20 cellular contexts compared by ENCODE assay signal in the genomic region with DNA sequence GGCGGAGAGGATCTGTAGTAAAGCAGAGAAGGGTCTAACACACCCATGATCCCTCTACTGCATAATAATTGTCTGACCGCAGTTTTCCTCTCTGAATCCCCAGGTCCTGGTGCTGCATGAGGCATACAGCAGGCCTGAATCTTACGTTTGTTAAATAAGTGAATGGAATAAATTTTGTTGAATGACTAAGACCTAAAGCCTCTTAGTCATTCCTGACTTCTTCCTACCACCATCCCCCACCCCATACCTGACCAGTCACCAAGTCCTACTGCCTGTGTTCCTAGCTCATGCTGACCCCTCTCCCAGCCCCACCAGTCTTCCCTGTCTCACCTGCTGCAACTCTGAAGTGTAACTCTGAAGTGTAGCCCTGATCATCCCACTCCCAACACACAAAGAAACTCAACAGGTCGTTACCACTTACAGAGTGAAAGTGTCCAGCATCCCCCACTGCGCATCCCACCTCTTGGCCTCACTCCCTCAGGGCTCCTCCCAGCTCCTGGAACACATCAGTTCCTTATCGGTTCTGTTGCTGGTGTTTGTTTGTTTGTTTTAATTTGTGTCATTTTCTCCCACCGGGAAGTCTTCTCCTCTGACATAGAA. TPM values are rescaled to one million over a fixed set of nuclear protein-coding genes. Genes with fewer than 3 reads are reported as not detected.
DNase-seq lines count a peak whose midpoint lies in the region; ATAC-seq and TF ChIP-seq lines count a peak whose summit lies in the region.
"Had no signal": no experiment of that assay in that cellular context is flagged by ENCODE, and none has a peak within 500 bp of the region (broad histone marks: within the 10 kb centered on the region; RNA-seq: fewer than 3 reads in every experiment).

No MANE protein-coding gene starts in this region.

- H2AFZ ChIP-seq in neural progenitor cell (replicated peaks): no peak overlapping the region

- H3K9ac ChIP-seq in neural progenitor cell: no peak overlapping the region
- H3K9ac ChIP-seq: BLaER1 had no signal

- DNase-seq in ELR (ENCODE audit: low read depth): peak; percentile 13
- DNase-seq in HT1080 (ENCODE audit: low read depth): peak; percentile 33
- peak; percentile 89 for DNase-seq in esophagus muscularis mucosa (ENCODE audit: extremely low spot score)
- DNase-seq in neural progenitor cell (ENCODE audit: low spot score): no peak
- DNase-seq: CD4-positive, CD25-positive, alpha-beta regulatory T cell; IMR-90; KG1; MM.1S; NCI-H2029 treated with DMSO at 0.1 percent for 48 hours; NCI-H446 treated with DMSO at 0.1 percent for 48 hours; NCI-H526; OCI-M1 had no signal

- H3K36me3 ChIP-seq in esophagus muscularis mucosa: no peaks in the 10 kb centered on the region
- no peaks in the 10 kb centered on the region for H3K36me3 ChIP-seq in neural progenitor cell
- H3K36me3 ChIP-seq: BLaER1, SJCRH30 had no signal

- no peaks in the 10 kb centered on the region for H3F3A ChIP-seq in neural progenitor cell (ENCODE audit: low read depth)

- no peaks in the 10 kb centered on the region for H3K9me3 Mint-ChIP-seq in neural progenitor cell
- H3K9me3 Mint-ChIP-seq: CD4-positive, CD25-positive, alpha-beta regulatory T cell had no signal

- H3K27ac ChIP-seq in esophagus muscularis mucosa (replicated peaks in 1 of 4) (no peak overlapping the region), neural progenitor cell (no peak overlapping the region)
- H3K27ac ChIP-seq: BLaER1, SJCRH30 had no signal

- intact Hi-C loops in esophagus muscularis mucosa (cut with DNase I): no loop called here

- TF ChIP-seq POLR2A in esophagus muscularis mucosa (IDR thresholded peaks at IDR 0.05; ENCODE audit: low read depth): no peak

- WGBS in esophagus muscularis mucosa: 82% methylated on average over 7 of the region's 7 CpGs

- no peaks in the 10 kb centered on the region for H3K9me3 ChIP-seq in esophagus muscularis mucosa
- H3K9me3 ChIP-seq in neural progenitor cell (ENCODE audit: low read depth): no peaks in the 10 kb centered on the region
- H3K9me3 ChIP-seq: BLaER1, SJCRH30 had no signal

- no peaks in the 10 kb centered on the region for H3K36me3 Mint-ChIP-seq in neural progenitor cell
- H3K36me3 Mint-ChIP-seq: CD4-positive, CD25-positive, alpha-beta regulatory T cell had no signal

- H3K27me3 ChIP-seq in esophagus muscularis mucosa: no peaks in the 10 kb centered on the region
- no peaks in the 10 kb centered on the region for H3K27me3 ChIP-seq in neural progenitor cell
- H3K27me3 ChIP-seq: BLaER1, SJCRH30 had no signal

- TF ChIP-seq EP300 in esophagus muscularis mucosa (IDR thresholded peaks at IDR 0.05): no peak

- H3K4me1 Mint-ChIP-seq in neural progenitor cell: peaks cover 11% of the 10 kb centered on the region

- peaks cover 5% of the 10 kb centered on the region for H3K27me3 Mint-ChIP-seq in neural progenitor cell (ENCODE audit: insufficient read depth, low read depth)

- peak overlapping the region; percentile 44 for H3K27ac Mint-ChIP-seq in neural progenitor cell
- H3K27ac Mint-ChIP-seq: CD4-positive, CD25-positive, alpha-beta regulatory T cell had no signal

- no peak for ATAC-seq in HG03565 (IDR thresholded peaks at IDR 0.05; ENCODE audit: unreplicated experiment)
- no peak for ATAC-seq in GM18858 (IDR thresholded peaks at IDR 0.05; ENCODE audit: unreplicated experiment)
- no peak for ATAC-seq in GM18909 (IDR thresholded peaks at IDR 0.05; ENCODE audit: poor library complexity, unreplicated experiment)
- ATAC-seq: SK-N-SH treated with all-trans-retinoic acid at 6 μM for 48 hours had no signal

- H3K79me2 ChIP-seq in neural progenitor cell (ENCODE audit: low read depth): no peaks in the 10 kb centered on the region

- TF ChIP-seq CTCF in esophagus muscularis mucosa (IDR thresholded peaks at IDR 0.05) (no peak), neural progenitor cell (IDR thresholded peaks at IDR 0.05) (no peak)

- no peaks in the 10 kb centered on the region for H3K4me1 ChIP-seq in esophagus muscularis mucosa
- no peaks in the 10 kb centered on the region for H3K4me1 ChIP-seq in neural progenitor cell
- H3K4me1 ChIP-seq: SJCRH30 had no signal

- no peak overlapping the region for H3K4me2 ChIP-seq in neural progenitor cell
- H3K4me2 ChIP-seq: BLaER1 had no signal

- no peak overlapping the region for H3K4me3 ChIP-seq in esophagus muscularis mucosa
- H3K4me3 ChIP-seq in neural progenitor cell: no peak overlapping the region
- H3K4me3 ChIP-seq: BLaER1, SJCRH30 had no signal

- H4K20me1 ChIP-seq in neural progenitor cell (ENCODE audit: low read depth): no peaks in the 10 kb centered on the region
- H4K20me1 ChIP-seq: BLaER1 had no signal

- no peak overlapping the region for H3K4me3 Mint-ChIP-seq in neural progenitor cell
- H3K4me3 Mint-ChIP-seq: CD4-positive, CD25-positive, alpha-beta regulatory T cell had no signal

RNA-seq across cellular contexts. Expression of a gene that starts 9.7 kb away (rescaled TPM):
- not detected in 2 replicates for total RNA-seq in HT1080 (2014; rRNA removed; shearing (Covaris generic))
- not detected in 2 replicates for polyA plus RNA-seq in HT1080 (2015; cell fraction: cytosol; rRNA removed)
- not detected in 2 replicates for polyA plus RNA-seq in HT1080 (2015; cell fraction: nucleus; rRNA removed)
- total RNA-seq in esophagus muscularis mucosa (10 to 100 TPM in 3 of 4 donors, 1 to 10 TPM in 1; 9.8 to 14.6 (median 12.0) TPM), neural progenitor cell (ENCODE audit: low replicate concordance) (0.11 and 0.12 TPM in 2 replicates)
- total RNA-seq: CD4-positive, CD25-positive, alpha-beta regulatory T cell; G401; IMR-90; SJCRH30 had no signal
- polyA plus RNA-seq: AG04450; CD4-positive, CD25-positive, alpha-beta regulatory T cell; IMR-90 had no signal
